ENCODE assay signal across 33 cellular contexts in the genomic region with DNA sequence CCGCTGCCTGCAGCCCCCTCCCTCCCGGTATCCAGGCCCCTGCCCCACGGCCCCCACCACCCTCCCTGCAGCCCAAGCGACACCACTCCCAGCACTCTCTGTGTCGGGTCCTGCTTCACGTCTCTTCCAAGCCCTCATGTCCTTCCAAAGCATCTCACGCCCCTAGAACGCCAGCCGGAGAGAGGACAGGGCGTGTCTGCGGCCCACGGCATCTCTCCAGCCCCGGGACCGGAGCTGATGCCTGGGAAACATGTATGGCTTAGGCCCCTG.
"Had no signal": no experiment of that assay in that cellular context is flagged by ENCODE, and none has a peak within 500 bp of the region (broad histone marks: within the 10 kb centered on the region; RNA-seq: fewer than 3 reads in every experiment).

No MANE protein-coding gene starts in this region.

- H3K36me3 ChIP-seq: ascending aorta, breast epithelium, cardiac muscle cell, colonic mucosa, esophagus squamous epithelium, gastroesophageal sphincter, WERI-Rb-1 had no signal

- H3K27me3 ChIP-seq: ascending aorta, breast epithelium, cardiac muscle cell, colonic mucosa, esophagus squamous epithelium, gastroesophageal sphincter had no signal

- ATAC-seq: activated CD4-positive, CD25-positive, alpha-beta regulatory T cell treated with anti-CD3 and anti-CD28 coated beads, Interleukin-2, amount 50 U/mL, for 24 hours; activated CD8-positive, alpha-beta memory T cell treated with anti-CD3 and anti-CD28 coated beads, Interleukin-2, amount 10 ng/mL, durations not matched to agents 7 days and 5 days; activated CD8-positive, alpha-beta T cell treated with anti-CD3 and anti-CD28 coated beads, Interleukin-2, amount 10 ng/mL, durations not matched to agents 7 days and 5 days; gastroesophageal sphincter; T-helper 17 cell had no signal

- H3K27me3 Mint-ChIP-seq: activated B cell treated with CpG ODN at 0.5 μM for 24 hours; activated CD8-positive, alpha-beta memory T cell treated with anti-CD3 and anti-CD28 coated beads, Interleukin-2, amount 10 ng/mL, durations not matched to agents 7 days and 5 days; activated naive CD4-positive, alpha-beta T cell treated with anti-CD3 and anti-CD28 coated beads, Interleukin-2, amount 50 U/mL, for 24 hours; activated naive CD8-positive, alpha-beta T cell treated with anti-CD3 and anti-CD28 coated beads for 36 hours; T-helper 17 cell had no signal

- H3K4me1 ChIP-seq: breast epithelium, colonic mucosa had no signal

- H3K4me1 Mint-ChIP-seq: activated B cell treated with CpG ODN at 0.5 μM for 24 hours; activated CD8-positive, alpha-beta memory T cell treated with anti-CD3 and anti-CD28 coated beads, Interleukin-2, amount 10 ng/mL, durations not matched to agents 7 days and 5 days; activated naive CD8-positive, alpha-beta T cell treated with anti-CD3 and anti-CD28 coated beads for 36 hours; T-helper 17 cell had no signal

- H3K27ac ChIP-seq: ascending aorta, breast epithelium, cardiac muscle cell, colonic mucosa, epithelial cell of prostate, esophagus squamous epithelium, gastroesophageal sphincter, WERI-Rb-1 had no signal

- H3K9me3 Mint-ChIP-seq: activated B cell treated with CpG ODN at 0.5 μM for 24 hours; activated naive CD4-positive, alpha-beta T cell treated with anti-CD3 and anti-CD28 coated beads for 36 hours; activated naive CD4-positive, alpha-beta T cell treated with anti-CD3 and anti-CD28 coated beads, Interleukin-2, amount 50 U/mL, for 24 hours; activated naive CD8-positive, alpha-beta T cell treated with anti-CD3 and anti-CD28 coated beads for 36 hours; activated T-helper 1 cell treated with anti-CD3 and anti-CD28 coated beads, Interleukin-12 subunit alpha, Interleukin-12 subunit beta, Interleukin-2, Interleukin-4 antibody, amounts not matched to agents 30 ng/mL and 10 ng/mL and 1 ng/mL, durations not matched to agents 14 hours and 24 hours and 36 hours; activated T-helper 2 cell treated with anti-CD3 and anti-CD28 coated beads, Interferon-gamma antibody, Interleukin-2, Interleukin-4, amounts not matched to agents 10 μg/mL and 5 μg/mL and 100 μg/mL, durations not matched to agents 14 hours and 24 hours and 36 hours; T-helper 2 cell treated with Interferon-gamma antibody and Interleukin-4, amounts not matched to agents 5 μg/mL and 100 μg/mL, for 36 hours had no signal

- DNase-seq: activated B cell treated with CpG ODN at 0.5 μM for 24 hours; activated CD4-positive, alpha-beta T cell treated with anti-CD3 and anti-CD28 coated beads for 48 hours; activated CD4-positive, alpha-beta T cell treated with anti-CD3 and anti-CD28 coated beads, Interleukin-2, amount 50 U/mL, for 1 hour; activated CD4-positive, alpha-beta T cell treated with anti-CD3 and anti-CD28 coated beads, Interleukin-2, amount 50 U/mL, for 48 hours; activated CD8-positive, alpha-beta memory T cell treated with anti-CD3 and anti-CD28 coated beads, Interleukin-2, amount 10 ng/mL, durations not matched to agents 7 days and 5 days; activated CD8-positive, alpha-beta memory T cell treated with anti-CD3 and anti-CD28 coated beads, Interleukin-2, amount 50 U/mL, for 4 hours; activated CD8-positive, alpha-beta T cell treated with anti-CD3 and anti-CD28 coated beads, Interleukin-2, amount 10 ng/mL, durations not matched to agents 7 days and 5 days; activated effector memory CD4-positive, alpha-beta T cell treated with anti-CD3 and anti-CD28 coated beads, Interleukin-2, amount 50 U/mL, for 16 hours; activated naive CD4-positive, alpha-beta T cell treated with anti-CD3 and anti-CD28 coated beads for 36 hours; activated naive CD8-positive, alpha-beta T cell treated with anti-CD3 and anti-CD28 coated beads for 36 hours; activated T-cell treated with anti-CD3 and anti-CD28 coated beads, Interleukin-2, amount 50 U/mL, for 1 hour; activated T-cell treated with anti-CD3 and anti-CD28 coated beads, Interleukin-2, amount 50 U/mL, for 48 hours; central memory CD4-positive, alpha-beta T cell; cerebellar nuclear complex; colonic mucosa; effector CD8-positive, alpha-beta T cell; esophagus squamous epithelium; foreskin melanocyte; T-helper 1 cell; T-helper 17 cell; T1000; WERI-Rb-1 had no signal

- H3K36me3 Mint-ChIP-seq: activated CD8-positive, alpha-beta memory T cell treated with anti-CD3 and anti-CD28 coated beads, Interleukin-2, amount 10 ng/mL, durations not matched to agents 7 days and 5 days had no signal

- H3K27ac Mint-ChIP-seq: activated B cell treated with CpG ODN at 0.5 μM for 24 hours; activated CD8-positive, alpha-beta memory T cell treated with anti-CD3 and anti-CD28 coated beads, Interleukin-2, amount 10 ng/mL, durations not matched to agents 7 days and 5 days; activated CD8-positive, alpha-beta T cell treated with anti-CD3 and anti-CD28 coated beads, Interleukin-2, amount 10 ng/mL, durations not matched to agents 7 days and 5 days; activated naive CD4-positive, alpha-beta T cell treated with anti-CD3 and anti-CD28 coated beads for 36 hours; activated naive CD4-positive, alpha-beta T cell treated with anti-CD3 and anti-CD28 coated beads, Interleukin-2, amount 50 U/mL, for 24 hours; activated naive CD8-positive, alpha-beta T cell treated with anti-CD3 and anti-CD28 coated beads for 36 hours; activated T-helper 1 cell treated with anti-CD3 and anti-CD28 coated beads, Interleukin-12 subunit alpha, Interleukin-12 subunit beta, Interleukin-2, Interleukin-4 antibody, amounts not matched to agents 30 ng/mL and 10 ng/mL and 1 ng/mL, durations not matched to agents 14 hours and 24 hours and 36 hours; activated T-helper 2 cell treated with anti-CD3 and anti-CD28 coated beads, Interferon-gamma antibody, Interleukin-2, Interleukin-4, amounts not matched to agents 10 μg/mL and 5 μg/mL and 100 μg/mL, durations not matched to agents 14 hours and 24 hours and 36 hours; brain; T-helper 17 cell; T-helper 2 cell treated with Interferon-gamma antibody and Interleukin-4, amounts not matched to agents 5 μg/mL and 100 μg/mL, for 36 hours had no signal

- H3K4me3 ChIP-seq: ascending aorta, breast epithelium, cardiac muscle cell, colonic mucosa, esophagus squamous epithelium, gastroesophageal sphincter had no signal

- H3K4me3 Mint-ChIP-seq: activated B cell treated with CpG ODN at 0.5 μM for 24 hours; activated CD8-positive, alpha-beta memory T cell treated with anti-CD3 and anti-CD28 coated beads, Interleukin-2, amount 10 ng/mL, durations not matched to agents 7 days and 5 days; activated CD8-positive, alpha-beta T cell treated with anti-CD3 and anti-CD28 coated beads, Interleukin-2, amount 10 ng/mL, durations not matched to agents 7 days and 5 days; activated naive CD4-positive, alpha-beta T cell treated with anti-CD3 and anti-CD28 coated beads for 36 hours; activated naive CD4-positive, alpha-beta T cell treated with anti-CD3 and anti-CD28 coated beads, Interleukin-2, amount 50 U/mL, for 24 hours; activated naive CD8-positive, alpha-beta T cell treated with anti-CD3 and anti-CD28 coated beads for 36 hours; activated T-helper 1 cell treated with anti-CD3 and anti-CD28 coated beads, Interleukin-12 subunit alpha, Interleukin-12 subunit beta, Interleukin-2, Interleukin-4 antibody, amounts not matched to agents 30 ng/mL and 10 ng/mL and 1 ng/mL, durations not matched to agents 14 hours and 24 hours and 36 hours; brain; T-helper 17 cell; T-helper 2 cell treated with Interferon-gamma antibody and Interleukin-4, amounts not matched to agents 5 μg/mL and 100 μg/mL, for 36 hours had no signal

- H3K9me3 ChIP-seq: ascending aorta, breast epithelium, colonic mucosa, esophagus squamous epithelium, gastroesophageal sphincter had no signal
